11 cellular contexts compared by ENCODE assay signal in the genomic region with DNA sequence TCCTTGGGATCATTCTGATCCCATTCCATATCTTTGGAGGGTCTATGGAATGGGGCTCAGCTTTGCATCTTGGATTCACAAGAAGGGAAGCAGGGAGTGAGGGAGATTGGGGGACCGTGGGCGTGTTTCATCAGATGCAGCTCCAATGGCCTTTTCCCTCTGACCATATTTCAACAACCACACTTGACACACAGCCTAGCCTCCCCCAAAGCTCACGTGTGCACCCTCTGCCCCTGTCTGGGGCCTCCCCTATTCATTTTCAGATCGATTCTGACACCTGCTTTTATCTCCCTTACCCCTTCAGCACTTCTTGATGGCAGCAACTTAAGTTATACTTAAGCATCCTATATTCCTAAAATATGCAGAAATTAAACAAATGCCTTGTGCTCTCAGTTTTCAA.
A peak's percentile ranks its signal among the peaks of the same experiment; 100 is the strongest.
DNase-seq lines count a peak whose midpoint lies in the region; ATAC-seq and TF ChIP-seq lines count a peak whose summit lies in the region.
"Had no signal": no experiment of that assay in that cellular context is flagged by ENCODE, and none has a peak within 500 bp of the region (broad histone marks: within the 10 kb centered on the region; RNA-seq: fewer than 3 reads in every experiment).

No MANE protein-coding gene starts in this region.

- H3K27me3 Mint-ChIP-seq in immature natural killer cell (ENCODE audit: low read depth in 3 of 3): peaks cover 0 to 1% (median 0%) of the 10 kb centered on the region in 3 donors

- DNase-seq in EL (no peak), OCI-M2 (lab: John Stamatoyannopoulos, UW; ENCODE audit: unreplicated experiment) (no peak), immature natural killer cell (no peak), AML-193 (lab: John Stamatoyannopoulos, UW) (no peak)
- DNase-seq: erythroblast, NCI-H226 had no signal

- H3K79me2 ChIP-seq in DOHH2 (ENCODE audit: control insufficient read depth, low read length): peaks cover 40% of the 10 kb centered on the region
- no peaks in the 10 kb centered on the region for H3K79me2 ChIP-seq in OCI-LY1 (ENCODE audit: insufficient read depth, low read length)

- peak overlapping the region; percentile 98 for H3K27ac ChIP-seq in DOHH2 (ENCODE audit: low read depth, low read length)
- peak overlapping the region; percentile 99 for H3K27ac ChIP-seq in OCI-LY1 (ENCODE audit: low read depth, low read length, poor library complexity, severe bottlenecking)

- no peak overlapping the region for H2AFZ ChIP-seq in OCI-LY1 (ENCODE audit: low read length)

- H4K20me1 ChIP-seq in DOHH2 (ENCODE audit: control insufficient read depth, insufficient read depth, low read depth, low read length) (no peaks in the 10 kb centered on the region), OCI-LY1 (ENCODE audit: insufficient read depth, low read length) (no peaks in the 10 kb centered on the region)

- peaks cover 14% of the 10 kb centered on the region for H3K36me3 ChIP-seq in DOHH2 (ENCODE audit: control insufficient read depth, low read length)
- H3K36me3 ChIP-seq in OCI-LY1 (ENCODE audit: insufficient read depth, low read length): no peaks in the 10 kb centered on the region

- H3K4me3 ChIP-seq in DOHH2 (ENCODE audit: low read length) (peak overlapping the region; percentile 70), OCI-LY1 (ENCODE audit: low read depth, low read length, poor library complexity, severe bottlenecking) (peak overlapping the region; percentile 33)

- H3K4me1 ChIP-seq in DOHH2 (ENCODE audit: control insufficient read depth, low read length) (peaks cover 94% of the 10 kb centered on the region), OCI-LY1 (ENCODE audit: insufficient read depth, low read length, severe bottlenecking) (peaks cover 100% of the 10 kb centered on the region)

- peak overlapping the region; percentile 64 for H3K9ac ChIP-seq in OCI-LY1 (ENCODE audit: low read length)

- H3K4me2 ChIP-seq in DOHH2 (ENCODE audit: low read length) (peak overlapping the region; percentile 89), OCI-LY1 (ENCODE audit: low read length) (peak overlapping the region; percentile 70)

- peak overlapping the region in 3 of 6 donors; percentile 3 to 47 (median 6) for H3K27ac Mint-ChIP-seq in immature natural killer cell
- H3K27ac Mint-ChIP-seq: activated T-helper 2 cell treated with anti-CD3 and anti-CD28 coated beads, Interferon-gamma antibody, Interleukin-2, Interleukin-4, amounts not matched to agents 10 μg/mL and 5 μg/mL and 100 μg/mL, durations not matched to agents 14 hours and 24 hours and 36 hours had no signal

- H3K4me1 Mint-ChIP-seq in immature natural killer cell: peaks cover 86 to 96% of the 10 kb centered on the region in 2 donors

- H3F3A ChIP-seq in DOHH2 (ENCODE audit: control insufficient read depth, insufficient read depth) (peaks cover 19% of the 10 kb centered on the region), OCI-LY1 (ENCODE audit: insufficient read depth, low read length) (0 out of 2 replicates have a peak, but pooled peaks cover 2% of the 10 kb centered on the region)

- no peaks in the 10 kb centered on the region for H3K9me3 Mint-ChIP-seq in immature natural killer cell
- H3K9me3 Mint-ChIP-seq: activated T-helper 2 cell treated with anti-CD3 and anti-CD28 coated beads, Interferon-gamma antibody, Interleukin-2, Interleukin-4, amounts not matched to agents 10 μg/mL and 5 μg/mL and 100 μg/mL, durations not matched to agents 14 hours and 24 hours and 36 hours had no signal

- H3K4me3 Mint-ChIP-seq in immature natural killer cell: peak overlapping the region in 1 of 5 donors; percentile 4

- no peaks in the 10 kb centered on the region for H3K27me3 ChIP-seq in DOHH2 (ENCODE audit: control insufficient read depth, low read length)
- H3K27me3 ChIP-seq in OCI-LY1 (ENCODE audit: insufficient read depth, low read length): no peaks in the 10 kb centered on the region

- ATAC-seq in GM19328 (IDR thresholded peaks at IDR 0.05; ENCODE audit: unreplicated experiment) (peak; percentile 43), HG02763 (IDR thresholded peaks at IDR 0.05; ENCODE audit: unreplicated experiment) (peak; percentile 43)

- no peaks in the 10 kb centered on the region for H3K9me3 ChIP-seq in DOHH2 (ENCODE audit: control insufficient read depth, insufficient read depth, low read length)
- no peaks in the 10 kb centered on the region for H3K9me3 ChIP-seq in OCI-LY1 (ENCODE audit: low read length)

- no peaks in the 10 kb centered on the region for H3K36me3 Mint-ChIP-seq in immature natural killer cell

- TF ChIP-seq CTCF in DOHH2 (IDR thresholded peaks at IDR 0.05; ENCODE audit: low read depth, low read length, poor library complexity, severe bottlenecking) (no peak), OCI-LY1 (IDR thresholded peaks at IDR 0.05; ENCODE audit: low read length) (no peak)

- H3K9me2 ChIP-seq in DOHH2 (replicated peaks; ENCODE audit: control insufficient read depth, low read length) (no peaks in the 10 kb centered on the region), OCI-LY1 (ENCODE audit: low read depth, low read length) (no peaks in the 10 kb centered on the region)
